Comparison of ENCODE assay signal across 1 cellular context in genomic region chr1:1046767-1047166, GRCh38.
TF ChIP-seq lines count a peak whose summit lies in the region.

No MANE protein-coding gene starts in this region.

TF ChIP-seq in HepG2, 621 proteins besides CTCF, POLR2A, EP300 and RAD21:
- no peak for TF ChIP-seq ZNF766 (CRISPR knock-in tag; IDR thresholded peaks at IDR 0.05; ENCODE audit: borderline replicate concordance)
- TF ChIP-seq AGO2 (optimal IDR thresholded peaks at IDR 0.05; ENCODE audit: low read depth, low read length) = peak; percentile 46
TF ChIP-seq in HepG2: peak in this region for 1.
